ENCODE assay signal across 11 cellular contexts in the genomic region with DNA sequence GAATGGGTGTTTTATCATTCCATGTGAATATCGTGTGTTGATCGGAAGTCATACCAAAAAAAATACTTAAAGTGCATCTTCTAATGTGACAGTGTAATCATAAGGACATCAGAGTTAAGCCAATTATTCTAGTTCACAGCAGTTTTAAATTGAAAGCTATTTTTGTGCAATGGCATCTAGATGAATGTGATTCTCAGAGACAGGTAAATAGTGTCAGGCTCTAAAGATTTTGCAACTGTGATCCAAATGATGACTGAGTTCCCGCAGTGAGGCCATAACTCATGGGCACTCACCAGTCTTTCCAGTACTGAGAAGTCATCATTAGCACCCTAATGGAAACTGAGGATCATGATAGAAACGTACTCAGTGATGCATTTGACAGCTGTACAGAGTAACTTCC.
"Had no signal": no experiment of that assay in that cellular context is flagged by ENCODE, and none has a peak within 500 bp of the region (broad histone marks: within the 10 kb centered on the region; RNA-seq: fewer than 3 reads in every experiment).

No MANE protein-coding gene starts in this region.

- ATAC-seq: activated naive CD4-positive, alpha-beta T cell treated with anti-CD3 and anti-CD28 coated beads, Interleukin-2, amount 50 U/mL, for 72 hours; activated naive CD8-positive, alpha-beta T cell treated with anti-CD3 and anti-CD28 coated beads, Interleukin-2, amount 50 U/mL, for 24 hours; activated T-cell treated with anti-CD3 and anti-CD28 coated beads, Interleukin-2, amount 50 U/mL, for 4 hours; activated T-cell treated with anti-CD3 and anti-CD28 coated beads, Interleukin-2, amount 50 U/mL, for 72 hours; activated T-helper 17 cell treated with anti-CD3 and anti-CD28 coated beads, Interleukin-2, amount 50 U/mL, for 72 hours; body of pancreas had no signal

- H3K9me3 ChIP-seq: adrenal gland, ascending aorta, body of pancreas, breast epithelium had no signal

- H3K27ac ChIP-seq: adrenal gland, ascending aorta, body of pancreas, brain microvascular endothelial cell, breast epithelium, cardiac muscle cell had no signal

- H3K27me3 ChIP-seq: adrenal gland, ascending aorta, body of pancreas, brain microvascular endothelial cell, breast epithelium, cardiac muscle cell had no signal

- H3K4me3 ChIP-seq: adrenal gland, ascending aorta, body of pancreas, breast epithelium, cardiac muscle cell had no signal

- H3K36me3 ChIP-seq: adrenal gland, ascending aorta, brain microvascular endothelial cell, breast epithelium, cardiac muscle cell had no signal
